In the genomic region with DNA sequence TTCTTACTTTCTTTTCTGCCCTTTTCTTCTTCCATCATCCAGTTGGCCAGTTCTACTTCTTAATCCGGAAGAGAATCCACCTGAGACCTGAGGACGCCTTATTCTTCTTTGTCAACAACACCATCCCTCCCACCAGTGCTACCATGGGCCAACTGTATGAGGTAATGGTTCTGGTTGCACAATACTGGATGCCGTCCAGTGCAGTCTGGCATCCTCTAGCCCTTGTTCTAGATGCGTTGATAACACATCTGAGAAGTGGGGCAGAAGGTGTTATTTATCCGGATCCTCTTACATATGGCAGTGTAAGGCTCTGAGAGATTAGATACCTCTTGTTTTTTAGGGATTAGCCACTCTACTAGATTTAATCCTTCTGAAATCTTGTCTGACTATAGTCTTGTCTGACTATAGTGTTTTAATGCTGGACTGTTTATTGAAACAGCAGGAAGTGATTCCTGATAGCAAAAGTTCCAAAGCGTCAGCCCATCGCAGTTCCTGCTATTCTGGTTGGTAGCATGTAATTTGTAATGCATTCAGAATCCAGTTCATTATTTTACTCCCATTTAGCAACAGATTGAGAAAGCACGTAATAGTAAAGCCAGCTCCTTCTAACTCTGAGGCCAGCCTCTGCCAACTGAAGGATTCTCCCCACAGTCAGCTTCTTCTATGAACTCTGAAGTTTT, we compare ENCODE assay signal across 11 cellular contexts. TPM values are rescaled to one million over a fixed set of nuclear protein-coding genes. Genes with fewer than 3 reads are reported as not detected.
DNase-seq lines count a peak whose midpoint lies in the region; ATAC-seq, FAIRE-seq and TF ChIP-seq lines count a peak whose summit lies in the region.
"Had no signal": no experiment of that assay in that cellular context is flagged by ENCODE, and none has a peak within 500 bp of the region (broad histone marks: within the 10 kb centered on the region; RNA-seq: fewer than 3 reads in every experiment).

No MANE protein-coding gene starts in this region.

- FAIRE-seq in GM19239 (lab: Jason Lieb, UNC) = no peak

- CTCF ChIA-PET in HEK293T (lab: Yijun Ruan, JAX) = no interaction called here

- intact Hi-C loops in heart right ventricle (cut with DNase I) = loop anchor here in 2 of 10 donors (10.0 kb wide), 2 partner anchors 144 to 504 kb away; partner anchors contain the start of gene YBX3 (in 1 of the 2)
- intact Hi-C loops in psoas muscle (cut with DNase I) = loop anchor here in 1 of 2 donors (10.0 kb wide), 1 partner anchor 144 kb away; no protein-coding TSS in a partner anchor

- no peak overlapping the region for H4K8ac ChIP-seq in mesendoderm (ENCODE audit: low read depth, low read length)

- H3K27me3 ChIP-seq in heart right ventricle = no peaks in the 10 kb centered on the region
- H3K27me3 ChIP-seq in psoas muscle (ENCODE audit: insufficient read depth in 3 of 3, low read length in 2 of 3) = no peaks in the 10 kb centered on the region
- H3K27me3 ChIP-seq in mesendoderm (ENCODE audit: insufficient read depth, low read length, poor library complexity) = no peaks in the 10 kb centered on the region

- ATAC-seq in heart right ventricle = peak; percentile 86 to 96 (median 94)
- ATAC-seq in psoas muscle = peak; percentile 84 to 96 (median 94)

- H3K36me3 ChIP-seq in heart right ventricle = peaks cover 0 to 87% (median 57%) of the 10 kb centered on the region in 9 donors
- peaks cover 16 to 88% of the 10 kb centered on the region in 2 donors for H3K36me3 ChIP-seq in psoas muscle (ENCODE audit: insufficient read depth in 1 of 2, low read depth in 1 of 2)
- H3K36me3 ChIP-seq in mesendoderm (ENCODE audit: control insufficient read depth, insufficient read depth, low read length) = peaks cover 21% of the 10 kb centered on the region

- DNase-seq in CD1c-positive myeloid dendritic cell (ENCODE audit: extremely low spot score) (peak; percentile 29), heart right ventricle (peak; percentile 67 to 83), psoas muscle (peak; percentile 82 to 90), GM19239 (ENCODE audit: insufficient read length, low spot score) (no peak), mesendoderm (no peak), glutamatergic neuron (no peak), HEK293T (ENCODE audit: extremely low spot score) (no peak)
- DNase-seq: activated naive CD8-positive, alpha-beta T cell treated with anti-CD3 and anti-CD28 coated beads, Interleukin-2, amount 10 ng/mL, durations not matched to agents 7 days and 5 days; NCI-H446 treated with DMSO at 0.1 percent for 48 hours had no signal

- H3K27me3 Mint-ChIP-seq in brain = no peaks in the 10 kb centered on the region
- peaks cover 5% of the 10 kb centered on the region for H3K27me3 Mint-ChIP-seq in glutamatergic neuron (ENCODE audit: unreplicated experiment)
- H3K27me3 Mint-ChIP-seq: activated naive CD8-positive, alpha-beta T cell treated with anti-CD3 and anti-CD28 coated beads, Interleukin-2, amount 10 ng/mL, durations not matched to agents 7 days and 5 days had no signal

- peak overlapping the region in 2 of 5 experiments; percentile 44 to 66 for H3K4me3 Mint-ChIP-seq in brain
- no peak overlapping the region for H3K4me3 Mint-ChIP-seq in glutamatergic neuron (ENCODE audit: unreplicated experiment)
- H3K4me3 Mint-ChIP-seq: activated naive CD8-positive, alpha-beta T cell treated with anti-CD3 and anti-CD28 coated beads, Interleukin-2, amount 10 ng/mL, durations not matched to agents 7 days and 5 days had no signal

- H3K9me3 ChIP-seq in heart right ventricle (no peaks in the 10 kb centered on the region), psoas muscle (no peaks in the 10 kb centered on the region)

- POLR2A ChIA-PET in HEK293T (lab: Yijun Ruan, JAX) = no interaction called here

- H3K27ac Mint-ChIP-seq in brain (peak overlapping the region in 3 of 5 experiments; percentile 75 to 87 (median 85)), glutamatergic neuron (ENCODE audit: unreplicated experiment) (no peak overlapping the region)
- H3K27ac Mint-ChIP-seq: activated naive CD8-positive, alpha-beta T cell treated with anti-CD3 and anti-CD28 coated beads, Interleukin-2, amount 10 ng/mL, durations not matched to agents 7 days and 5 days had no signal

- H3K4me2 ChIP-seq in mesendoderm (ENCODE audit: low read length) = no peak overlapping the region

- no peak for TF ChIP-seq CTCF in brain (conservative IDR thresholded peaks at IDR 0.05)
- TF ChIP-seq CTCF in heart right ventricle (IDR thresholded peaks at IDR 0.05) = no peak
- no peak for TF ChIP-seq CTCF in psoas muscle (IDR thresholded peaks at IDR 0.05)
- no peak for TF ChIP-seq CTCF in glutamatergic neuron (IDR thresholded peaks at IDR 0.05; ENCODE audit: partially characterized antibody, unreplicated experiment)

- no peak overlapping the region for H3K18ac ChIP-seq in mesendoderm (ENCODE audit: low read length)

- H3K4me3 ChIP-seq in heart right ventricle = peak overlapping the region in 1 of 10 donors; percentile 6
- H3K4me3 ChIP-seq in psoas muscle = peak overlapping the region; percentile 33
- H3K4me3 ChIP-seq in mesendoderm (ENCODE audit: low read length) = no peak overlapping the region

- H3K4ac ChIP-seq in mesendoderm (ENCODE audit: low read depth, low read length) = no peak overlapping the region

- WGBS in heart right ventricle, 2 donors = 21 to 22% methylated on average over 8 of the region's 8 CpGs
- 20 to 27% (median 22%) methylated on average over 8 of the region's 8 CpGs for WGBS in psoas muscle, 3 donors
- no CpG with 5 or more reads among the region's 8 CpGs for WGBS in mesendoderm (ENCODE audit: extremely low coverage, insufficient coverage, low lambda C conversion rate)

- no peaks in the 10 kb centered on the region for H3K9me3 Mint-ChIP-seq in brain
- H3K9me3 Mint-ChIP-seq in glutamatergic neuron (ENCODE audit: unreplicated experiment) = no peaks in the 10 kb centered on the region

- no peak overlapping the region for H2BK120ac ChIP-seq in mesendoderm (ENCODE audit: low read depth, low read length)

- no peak overlapping the region for H2BK15ac ChIP-seq in mesendoderm (replicated peaks; ENCODE audit: low read depth)

- H3K23ac ChIP-seq in mesendoderm (ENCODE audit: low read length) = no peak overlapping the region

- H2AK5ac ChIP-seq in mesendoderm (ENCODE audit: low read length) = no peak overlapping the region

- H3K4me1 Mint-ChIP-seq in brain (peaks cover 6% of the 10 kb centered on the region), glutamatergic neuron (ENCODE audit: low read depth, unreplicated experiment) (peaks cover 2% of the 10 kb centered on the region)

- no peak overlapping the region for H3K56ac ChIP-seq in mesendoderm (ENCODE audit: low read length)

- no peak overlapping the region for H3K9ac ChIP-seq in mesendoderm (ENCODE audit: low read length)

- H3K4me1 ChIP-seq in heart right ventricle (peaks cover 5 to 62% (median 43%) of the 10 kb centered on the region in 9 donors), psoas muscle (peaks cover 45% of the 10 kb centered on the region), mesendoderm (ENCODE audit: control insufficient read depth, low read depth, low read length) (no peaks in the 10 kb centered on the region)

- peaks cover 4% of the 10 kb centered on the region for H3K79me1 ChIP-seq in mesendoderm (ENCODE audit: low read length)

- H3K36me3 Mint-ChIP-seq in brain (peaks cover 63% of the 10 kb centered on the region), glutamatergic neuron (ENCODE audit: unreplicated experiment) (peaks cover 10% of the 10 kb centered on the region)

- H2BK5ac ChIP-seq in mesendoderm (ENCODE audit: low read length) = no peak overlapping the region

- H3K27ac ChIP-seq in heart right ventricle = peak overlapping the region; percentile 31 to 100 (median 68)
- H3K27ac ChIP-seq in psoas muscle = peak overlapping the region; percentile 100
- H3K27ac ChIP-seq in mesendoderm (ENCODE audit: low read depth, low read length) = no peak overlapping the region

- H3K79me2 ChIP-seq in mesendoderm (ENCODE audit: control insufficient read depth, insufficient read depth, low read length) = peaks cover 7% of the 10 kb centered on the region

- H4K5ac ChIP-seq in mesendoderm (ENCODE audit: low read length) = no peak overlapping the region

TF ChIP-seq in HEK293T, 16 proteins besides CTCF, POLR2A, EP300 and RAD21:
- no peak for TF ChIP-seq NFRKB (IDR thresholded peaks at IDR 0.05)

RNA-seq across cellular contexts. Expression of gene GABARAPL1, which starts 7.9 kb away (rescaled TPM):
- polyA plus RNA-seq in brain (ENCODE audit: insufficient read depth, low read depth, low replicate concordance) (79.8 TPM), heart right ventricle (100 to 1,000 TPM; 111 to 177 TPM), psoas muscle (100 to 1,000 TPM in 2 of 3 donors, 10 to 100 TPM in 1; 36.1 to 268 (median 194) TPM)
- total RNA-seq in heart right ventricle (100 to 1,000 TPM; 285 to 512 (median 413) TPM), psoas muscle (100 to 1,000 TPM; 124 to 255 (median 218) TPM), glutamatergic neuron (ENCODE audit: unreplicated experiment) (110 TPM)
- polyA plus RNA-seq in mesendoderm (2013, experiment 1 of 2) = 45.0 TPM
- 45.2 TPM for polyA plus RNA-seq in mesendoderm (2013, experiment 2 of 2)

RNA-seq across cellular contexts. Expression of gene TMEM52B, which starts 41.7 kb away (rescaled TPM):
- polyA plus RNA-seq in brain (ENCODE audit: insufficient read depth, low read depth, low replicate concordance) (0.20 TPM), heart right ventricle (under 1 TPM in 1 of 2 donors, not detected in 1; 0.03 TPM), psoas muscle (not detected)
- total RNA-seq in heart right ventricle (not detected), psoas muscle (not detected), glutamatergic neuron (ENCODE audit: unreplicated experiment) (not detected)
- polyA plus RNA-seq in mesendoderm (2013, experiment 1 of 2) = 0.79 TPM
- 0.57 TPM for polyA plus RNA-seq in mesendoderm (2013, experiment 2 of 2)
- total RNA-seq: activated naive CD8-positive, alpha-beta T cell treated with anti-CD3 and anti-CD28 coated beads, Interleukin-2, amount 10 ng/mL, durations not matched to agents 7 days and 5 days; kidney epithelial cell had no signal

RNA-seq across cellular contexts. Expression of gene OLR1, which starts 48.6 kb away (rescaled TPM):
- polyA plus RNA-seq in brain (ENCODE audit: insufficient read depth, low read depth, low replicate concordance) (0.88 TPM), heart right ventricle (under 1 TPM in 1 of 2 donors, not detected in 1; 0.07 TPM), psoas muscle (under 1 TPM in 2 of 3 donors, not detected in 1; 0.03 to 0.04 TPM)
- total RNA-seq in heart right ventricle (1 to 10 TPM in 2 of 10 donors, under 1 TPM in 7, not detected in 1; 0.26 to 2.2 (median 0.49) TPM), psoas muscle (under 1 TPM in 2 of 4 donors, not detected in 2; 0.56 to 0.66 TPM), glutamatergic neuron (ENCODE audit: unreplicated experiment) (not detected)
- polyA plus RNA-seq in mesendoderm (2013, experiment 1 of 2) = 0.90 TPM
- 0.87 TPM for polyA plus RNA-seq in mesendoderm (2013, experiment 2 of 2)
- total RNA-seq: activated naive CD8-positive, alpha-beta T cell treated with anti-CD3 and anti-CD28 coated beads, Interleukin-2, amount 10 ng/mL, durations not matched to agents 7 days and 5 days; kidney epithelial cell had no signal

Comparison
In these comparisons a context has a peak if more than half of its experiments do, and no peak if none do; other contexts are left out.
1. DNase-seq: peak in CD1c-positive myeloid dendritic cell (single experiment), heart right ventricle (2 of 2) and psoas muscle (2 of 2); none in GM19239 (single experiment), mesendoderm (single experiment), glutamatergic neuron (single experiment) and HEK293T (single experiment).